In the genomic region with DNA sequence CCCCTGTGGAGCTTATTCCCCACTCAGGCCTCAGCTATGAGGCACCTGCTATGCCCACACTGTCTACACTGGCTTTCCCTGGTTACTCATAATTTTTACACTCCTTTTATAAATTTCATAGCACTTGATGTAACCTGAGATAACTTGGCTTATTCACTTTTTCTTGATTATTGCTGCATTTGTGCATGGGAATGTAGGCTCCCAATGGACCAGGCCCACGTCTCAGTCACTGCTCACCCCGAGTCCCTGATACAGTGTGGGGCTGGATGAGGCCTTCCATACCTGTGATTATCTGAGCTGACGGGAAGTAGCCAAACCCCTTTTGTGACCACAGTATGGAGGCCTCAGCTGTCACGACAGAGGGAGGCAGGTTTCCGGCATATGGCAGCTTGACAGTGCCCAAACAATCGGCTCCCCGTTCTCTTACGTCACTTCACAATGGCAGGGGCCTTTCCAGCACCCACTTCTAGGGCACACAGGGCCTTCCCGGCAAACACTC, we compare ENCODE assay signal across 35 cellular contexts.
DNase-seq lines count a peak whose midpoint lies in the region; ATAC-seq, FAIRE-seq and TF ChIP-seq lines count a peak whose summit lies in the region.
"Had no signal": no experiment of that assay in that cellular context is flagged by ENCODE, and none has a peak within 500 bp of the region (broad histone marks: within the 10 kb centered on the region; RNA-seq: fewer than 3 reads in every experiment).

No MANE protein-coding gene starts in this region.

- H4K20me1 ChIP-seq in HepG2 (ENCODE audit: insufficient read depth, low read length) (no peaks in the 10 kb centered on the region), K562 (replicated peaks; ENCODE audit: control insufficient read depth, insufficient read depth, low read length) (no peaks in the 10 kb centered on the region)
- H4K20me1 ChIP-seq: BLaER1; BLaER1 treated with 17β-estradiol and CSF1 and Interleukin-3, amounts not matched to agents 10 nM and 100 nM had no signal

- H3K23ac ChIP-seq in neuronal stem cell (ENCODE audit: low read depth, low read length, poor library complexity) = no peak overlapping the region

- no peak overlapping the region for H2BK12ac ChIP-seq in neuronal stem cell (ENCODE audit: low read length)

- TF ChIP-seq CTCF in HepG2 (CRISPR knock-in tag; IDR thresholded peaks at IDR 0.05) (no peak), right lobe of liver (IDR thresholded peaks at IDR 0.05) (no peak), K562 (IDR thresholded peaks at IDR 0.05 in 2 of 3, conservative IDR thresholded peaks at IDR 0.05 in 1 of 3; ENCODE audit: insufficient read depth in 2 of 3, low read depth in 1 of 3, low read length in 3 of 3) (no peak), vagina (IDR thresholded peaks at IDR 0.05) (no peak)

- H3K36me3 ChIP-seq in HepG2 (replicated peaks in 1 of 2; ENCODE audit: control insufficient read depth in 1 of 2, insufficient read depth in 2 of 2, low read length in 2 of 2) = no peaks in the 10 kb centered on the region
- no peaks in the 10 kb centered on the region for H3K36me3 ChIP-seq in right lobe of liver
- H3K36me3 ChIP-seq in K562 (ENCODE audit: control insufficient read depth, insufficient read depth, low read length) = peaks cover 57% of the 10 kb centered on the region
- H3K36me3 ChIP-seq in neuronal stem cell (replicated peaks in 1 of 2; ENCODE audit: control insufficient read depth in 2 of 2, insufficient read depth in 2 of 2, low read length in 2 of 2) = no peaks in the 10 kb centered on the region
- H3K36me3 ChIP-seq in MG63 = no peaks in the 10 kb centered on the region
- no peaks in the 10 kb centered on the region for H3K36me3 ChIP-seq in vagina
- H3K36me3 ChIP-seq: BE2C; BLaER1; BLaER1 treated with 17β-estradiol and CSF1 and Interleukin-3, amounts not matched to agents 10 nM and 100 nM had no signal

- no peaks in the 10 kb centered on the region for H3K9me1 ChIP-seq in K562 (ENCODE audit: control insufficient read depth, insufficient read depth, low read length)

- no peaks in the 10 kb centered on the region for H3K79me1 ChIP-seq in neuronal stem cell (ENCODE audit: low read depth, low read length)

- H3K4ac ChIP-seq in neuronal stem cell (ENCODE audit: low read length) = no peak overlapping the region

- H4K91ac ChIP-seq in neuronal stem cell (ENCODE audit: low read depth, low read length, poor library complexity) = no peak overlapping the region

- H3K4me3 ChIP-seq in HepG2 (replicated peaks in 1 of 3; ENCODE audit: insufficient read depth in 1 of 3, low read depth in 2 of 3, low read length in 3 of 3) (no peak overlapping the region), right lobe of liver (no peak overlapping the region), K562 (no peak overlapping the region), neuronal stem cell (ENCODE audit: low read length in 2 of 2) (no peak overlapping the region), MG63 (no peak overlapping the region), vagina (no peak overlapping the region)
- H3K4me3 ChIP-seq: A549; BLaER1; BLaER1 treated with 17β-estradiol and CSF1 and Interleukin-3, amounts not matched to agents 10 nM and 100 nM had no signal

- DNase-seq in HepG2 (ENCODE audit: low spot score) (no peak), right lobe of liver (no peak), RPMI8226 (peak; percentile 32), K562 (ENCODE audit: extremely low read depth in 1 of 4, low spot score in 3 of 4) (no peak), neuronal stem cell (ENCODE audit: low spot score) (no peak), MG63 (no peak), vagina (ENCODE audit: extremely low spot score in 2 of 2) (no peak), NCI-H2029 (lab: John Stamatoyannopoulos, UW) (no peak)
- DNase-seq: 8988T; ACHN; AML-193; BE2C; C1 segment of cervical spinal cord; Caco-2; Calu3; CD4-positive, alpha-beta memory T cell; CD4-positive, alpha-beta T cell; CD4-positive, CD25-positive, alpha-beta regulatory T cell; CD8-positive, alpha-beta memory T cell; CD8-positive, alpha-beta T cell; COR-L47; DMS 273 treated with DMSO at 0.1 percent for 48 hours; DMS153; DMS53; DMS79; DMS79 treated with DMSO at 0.1 percent for 48 hours; DND-41; EL had no signal

- no peak overlapping the region for H3K27ac ChIP-seq in HepG2 (ENCODE audit: extremely low read length, insufficient read depth, low read length)
- H3K27ac ChIP-seq in right lobe of liver = no peak overlapping the region
- no peak overlapping the region for H3K27ac ChIP-seq in K562 (ENCODE audit: extremely low read depth, low read depth, low read length)
- no peak overlapping the region for H3K27ac ChIP-seq in neuronal stem cell (replicated peaks; ENCODE audit: low read length)
- no peak overlapping the region for H3K27ac ChIP-seq in vagina
- H3K27ac ChIP-seq: 22Rv1; A549; BLaER1; BLaER1 treated with 17β-estradiol and CSF1 and Interleukin-3, amounts not matched to agents 10 nM and 100 nM; C4-2B had no signal

- peak overlapping the region; percentile 57 for H3K18ac ChIP-seq in neuronal stem cell (ENCODE audit: low read length)

- POLR2A ChIA-PET in HepG2 (lab: Yijun Ruan, JAX) (no interaction called here), K562 (lab: Yijun Ruan, JAX) (interaction anchor here (0.6 to 0.7 kb wide), 2 partner anchors 12 to 43 kb away, joined by 3 read pairs; no protein-coding TSS in a partner anchor)

- no peak overlapping the region for H2BK5ac ChIP-seq in neuronal stem cell (ENCODE audit: low read length)

- ATAC-seq in HepG2 (no peak), right lobe of liver (no peak), K562 (no peak)
- ATAC-seq: A549; CD8-positive, alpha-beta T cell had no signal

- H3K27me3 ChIP-seq in HepG2 (ENCODE audit: control insufficient read depth in 1 of 2, insufficient read depth in 2 of 2, low read length in 2 of 2) (no peaks in the 10 kb centered on the region), right lobe of liver (no peaks in the 10 kb centered on the region), K562 (ENCODE audit: control insufficient read depth in 2 of 2, insufficient read depth in 2 of 2, low read length in 2 of 2) (no peaks in the 10 kb centered on the region), neuronal stem cell (ENCODE audit: control insufficient read depth in 3 of 3, insufficient read depth in 3 of 3, low read depth in 1 of 3, low read length in 3 of 3) (no peaks in the 10 kb centered on the region), MG63 (no peaks in the 10 kb centered on the region), vagina (no peaks in the 10 kb centered on the region)
- H3K27me3 ChIP-seq: BLaER1; BLaER1 treated with 17β-estradiol and CSF1 and Interleukin-3, amounts not matched to agents 10 nM and 100 nM had no signal

- WGBS in HepG2 (ENCODE audit: low lambda C conversion rate) = 2% methylated on average over 3 of the region's 9 CpGs
- 67% methylated on average over 9 of the region's 9 CpGs for WGBS in right lobe of liver (ENCODE audit: insufficient coverage, low coverage, low lambda C conversion rate, missing lambda C conversion rate)
- WGBS in K562 (ENCODE audit: insufficient coverage, low coverage, missing lambda C conversion rate) = 92% methylated on average over 9 of the region's 9 CpGs
- no CpG with 5 or more reads among the region's 9 CpGs for WGBS in neuronal stem cell (ENCODE audit: extremely low coverage in 2 of 2, insufficient read length in 2 of 2, insufficient replicate concordance in 1 of 2), 2 donors

- intact Hi-C loops in HepG2 (cut with micrococcal nuclease; ENCODE audit: unreplicated experiment) = no loop called here
- intact Hi-C loops in right lobe of liver (cut with DNase I) = no loop called here
- intact Hi-C loops in K562 (cut with micrococcal nuclease) = no loop called here
- intact Hi-C loops in vagina (cut with DNase I) = no loop called here

- peak overlapping the region; percentile 74 for H2BK15ac ChIP-seq in neuronal stem cell (ENCODE audit: low read length)

- TF ChIP-seq EP300 in HepG2 (IDR thresholded peaks at IDR 0.05; ENCODE audit: low read depth in 2 of 2, low read length in 2 of 2) (no peak), HepG2 (CRISPR knock-in tag; IDR thresholded peaks at IDR 0.05; ENCODE audit: borderline replicate concordance) (no peak), K562 (IDR thresholded peaks at IDR 0.05; ENCODE audit: low read length) (no peak)

- H3K9me3 ChIP-seq in HepG2 (ENCODE audit: low read length) (no peaks in the 10 kb centered on the region), right lobe of liver (no peaks in the 10 kb centered on the region), K562 (replicated peaks; ENCODE audit: control insufficient read depth, insufficient read depth, low read depth, low read length) (no peaks in the 10 kb centered on the region), neuronal stem cell (replicated peaks in 1 of 2; ENCODE audit: control insufficient read depth in 2 of 2, insufficient read depth in 1 of 2, low read depth in 1 of 2, low read length in 2 of 2) (peaks cover 0 to 4% of the 10 kb centered on the region in 2 donors), MG63 (no peaks in the 10 kb centered on the region), vagina (no peaks in the 10 kb centered on the region)
- H3K9me3 ChIP-seq: A549, BE2C, BLaER1, Caco-2 had no signal

- no peak for TF ChIP-seq RAD21 in HepG2 (CRISPR knock-in tag; IDR thresholded peaks at IDR 0.05)
- TF ChIP-seq RAD21 in K562 (CRISPR knock-in tag; conservative IDR thresholded peaks at IDR 0.05 in 1 of 2, IDR thresholded peaks at IDR 0.05 in 1 of 2) = no peak

- H3K14ac ChIP-seq in neuronal stem cell (ENCODE audit: low read length) = no peak overlapping the region

- TF ChIP-seq POLR2A in HepG2 (IDR thresholded peaks at IDR 0.05; ENCODE audit: insufficient read depth in 1 of 2, low read depth in 2 of 2, low read length in 2 of 2) = no peak
- TF ChIP-seq POLR2A in right lobe of liver (IDR thresholded peaks at IDR 0.05) = no peak
- TF ChIP-seq POLR2A in K562 (conservative IDR thresholded peaks at IDR 0.05) = peak; percentile 36
- no peak for TF ChIP-seq POLR2A in vagina (IDR thresholded peaks at IDR 0.05)

- H2AK5ac ChIP-seq in neuronal stem cell (ENCODE audit: low read depth, low read length) = no peak overlapping the region

- FAIRE-seq in HepG2 (lab: Jason Lieb, UNC) = no peak
- FAIRE-seq in K562 (lab: Jason Lieb, UNC) = no peak
- FAIRE-seq: A204.1, A549, D721Med had no signal

- H3K4me2 ChIP-seq in HepG2 (ENCODE audit: low read depth, low read length) = no peak overlapping the region
- H3K4me2 ChIP-seq in K562 (ENCODE audit: insufficient read depth, low read length) = no peak overlapping the region
- no peak overlapping the region for H3K4me2 ChIP-seq in neuronal stem cell (ENCODE audit: insufficient read depth, low read length, poor library complexity, severe bottlenecking)
- H3K4me2 ChIP-seq: A549; BLaER1; BLaER1 treated with 17β-estradiol and CSF1 and Interleukin-3, amounts not matched to agents 10 nM and 100 nM had no signal

- in situ Hi-C loops in HepG2 (cut with HindIII; ENCODE audit: extremely low pct_ligation_motif_present, low pct_unique_long_range_greater_than_20kb) (no loop called here), K562 (cut with MboI) (no loop called here)

- BruUV-seq in HepG2 (replicated peaks; lab: Mats Ljungman, UMichigan) = no TSS peak
- BruUV-seq in K562 (replicated peaks; lab: Mats Ljungman, UMichigan) = no TSS peak

- no peaks in the 10 kb centered on the region for H3K4me1 ChIP-seq in HepG2 (ENCODE audit: insufficient read depth, low read length)
- H3K4me1 ChIP-seq in right lobe of liver = no peaks in the 10 kb centered on the region
- peaks cover 3 to 12% of the 10 kb centered on the region in 2 experiments; a peak in 3 of 5 replicates for H3K4me1 ChIP-seq in K562 (replicated peaks in 1 of 2; ENCODE audit: control insufficient read depth in 2 of 2, insufficient read depth in 2 of 2, low read length in 2 of 2)
- peaks cover 0 to 13% of the 10 kb centered on the region in 2 donors for H3K4me1 ChIP-seq in neuronal stem cell (ENCODE audit: control insufficient read depth in 2 of 2, insufficient read depth in 1 of 2, low read depth in 1 of 2, low read length in 2 of 2)
- no peaks in the 10 kb centered on the region for H3K4me1 ChIP-seq in vagina
- H3K4me1 ChIP-seq: A549; BE2C; BLaER1; BLaER1 treated with 17β-estradiol and CSF1 and Interleukin-3, amounts not matched to agents 10 nM and 100 nM; Caco-2 had no signal

- H3K9ac ChIP-seq in HepG2 (ENCODE audit: insufficient read depth, low read depth, low read length) (no peak overlapping the region), K562 (ENCODE audit: insufficient read depth in 1 of 2, low read depth in 2 of 2, low read length in 2 of 2) (no peak overlapping the region), neuronal stem cell (ENCODE audit: low read depth, low read length, poor library complexity) (no peak overlapping the region)
- H3K9ac ChIP-seq: BLaER1; BLaER1 treated with 17β-estradiol and CSF1 and Interleukin-3, amounts not matched to agents 10 nM and 100 nM had no signal

- H2BK120ac ChIP-seq in neuronal stem cell (ENCODE audit: low read depth, low read length) = no peak overlapping the region

- CTCF ChIA-PET in HepG2 (lab: Yijun Ruan, JAX; ENCODE audit: low intra/inter-chr PET ratio, low total read pairs) = no interaction called here
- CTCF ChIA-PET in K562 (lab: Yijun Ruan, JAX; ENCODE audit: low intra/inter-chr PET ratio) = no interaction called here

- H3K79me2 ChIP-seq in HepG2 (ENCODE audit: insufficient read depth, low read length) (no peaks in the 10 kb centered on the region), K562 (ENCODE audit: control insufficient read depth, insufficient read depth, low read length) (no peaks in the 10 kb centered on the region)

- H2AFZ ChIP-seq in HepG2 (ENCODE audit: low read length) = no peak overlapping the region
- no peak overlapping the region for H2AFZ ChIP-seq in K562 (ENCODE audit: low read depth, low read length)
- no peak overlapping the region for H2AFZ ChIP-seq in neuronal stem cell (ENCODE audit: low read length)

- H4K8ac ChIP-seq in neuronal stem cell (ENCODE audit: low read depth, low read length) = no peak overlapping the region

Comparison
In these comparisons a context has a peak if more than half of its experiments do, and no peak if none do; other contexts are left out.
1. Of the 241 proteins assayed by ChIP-seq in both HepG2 and K562: peak only in HepG2: none; only in K562: CAMTA2, CBFB, ETV5, FOXO4, HBP1, HMG20B and 13 more; in both: none; in neither: 215; mixed calls (peak in some experiments, not most) for 7.